In genomic region chr20:577167-577791, GRCh38 we compare ENCODE assay signal across 8 cellular contexts. TPM values are rescaled to one million over a fixed set of nuclear protein-coding genes. Genes with fewer than 3 reads are reported as not detected.
DNase-seq lines count a peak whose midpoint lies in the region; ATAC-seq and TF ChIP-seq lines count a peak whose summit lies in the region.

No MANE protein-coding gene starts in this region.

- H3K27ac Mint-ChIP-seq in WTC11 = no peak overlapping the region; the same call in 1 of the 2 replicates
- H3K27ac Mint-ChIP-seq in neural crest cell (ENCODE audit: unreplicated experiment) = no peak overlapping the region

- intact Hi-C loops in esophagus squamous epithelium (cut with DNase I) = no loop called here

- 49 to 67% methylated on average over 11 to 12 of the region's 12 CpGs for WGBS in esophagus squamous epithelium, 2 donors

- no peaks in the 10 kb centered on the region for H3K9me3 Mint-ChIP-seq in WTC11
- H3K9me3 Mint-ChIP-seq in neural crest cell = no peaks in the 10 kb centered on the region

- DNase-seq in GM13977 (ENCODE audit: low spot score) (no peak), NCI-H2171 (lab: John Stamatoyannopoulos, UW) (peak; percentile 78), WTC11 (ENCODE audit: low spot score) (no peak), neural crest cell (ENCODE audit: low read depth, low spot score) (no peak), esophagus squamous epithelium (lab: John Stamatoyannopoulos, UW) (no peak)
- DNase-seq in stimulated activated naive CD4-positive, alpha-beta T cell treated with Interleukin-2 at 50 U/mL for 16 hours (lab: John Stamatoyannopoulos, UW) = no peak
- DNase-seq in stimulated activated naive CD8-positive, alpha-beta T cell treated with anti-CD3 and anti-CD28 coated beads, Interleukin-15, Interleukin-2, amounts not matched to agents 100 U/mL and 50 U/mL, for 24 hours = no peak

- POLR2A ChIA-PET in WTC11 (lab: Charles Lee) = interaction anchor here (1.1 kb wide), 1 partner anchor 32 kb away, joined by 3 read pairs; no protein-coding TSS in a partner anchor

- CTCF ChIA-PET in WTC11 (lab: Charles Lee) = interaction anchor here (0.6 to 5.4 kb wide), 36 partner anchors 8 to 162 kb away, joined by 3 to 26 read pairs (median 4); partner anchors contain the start of genes CSNK2A1 and TCF15

- H3K27me3 ChIP-seq in esophagus squamous epithelium = peaks cover 0 to 66% (median 0%) of the 10 kb centered on the region in 4 donors

- no peaks in the 10 kb centered on the region for H3K9me3 ChIP-seq in esophagus squamous epithelium

- peak; percentile 43 for ATAC-seq in WTC11
- ATAC-seq in stimulated activated naive CD8-positive, alpha-beta T cell treated with anti-CD3 and anti-CD28 coated beads, Interleukin-15, Interleukin-2, amounts not matched to agents 100 U/mL and 50 U/mL, for 24 hours = no peak
- no peak for ATAC-seq in HG02623 (IDR thresholded peaks at IDR 0.05; ENCODE audit: unreplicated experiment)

- peaks cover 41% of the 10 kb centered on the region for H3K4me1 Mint-ChIP-seq in WTC11
- H3K4me1 Mint-ChIP-seq in neural crest cell = peaks cover 4% of the 10 kb centered on the region

- in situ Hi-C loops in GM13977 (cut with MboI; ENCODE audit: low pct_unique_long_range_greater_than_20kb, low sequenced_read_pairs, unreplicated experiment) = no loop called here

- H3K4me1 ChIP-seq in esophagus squamous epithelium = peaks cover 0 to 13% (median 0%) of the 10 kb centered on the region in 3 donors

- H3K4me3 Mint-ChIP-seq in WTC11 (no peak overlapping the region), neural crest cell (no peak overlapping the region)

- H3K36me3 Mint-ChIP-seq in WTC11 = no peaks in the 10 kb centered on the region
- no peaks in the 10 kb centered on the region for H3K36me3 Mint-ChIP-seq in neural crest cell (ENCODE audit: low read depth)

- H3K4me3 ChIP-seq in esophagus squamous epithelium = no peak overlapping the region

- peaks cover 6% of the 10 kb centered on the region; the same call in 1 of the 2 replicates for H3K27me3 Mint-ChIP-seq in WTC11 (ENCODE audit: low read depth)
- H3K27me3 Mint-ChIP-seq in neural crest cell (ENCODE audit: low read depth) = peaks cover 42% of the 10 kb centered on the region

- TF ChIP-seq CTCF in GM13977 (IDR thresholded peaks at IDR 0.05; ENCODE audit: extremely low read depth, insufficient read depth, missing control alignments) (peak; percentile 11), WTC11 (IDR thresholded peaks at IDR 0.05) (peak; percentile 26; the same call in 1 of the 2 replicates), neural crest cell (conservative IDR thresholded peaks at IDR 0.05) (peak; percentile 49), esophagus squamous epithelium (IDR thresholded peaks at IDR 0.05) (no peak)

- TF ChIP-seq POLR2A in esophagus squamous epithelium (IDR thresholded peaks at IDR 0.05) = no peak

- no peaks in the 10 kb centered on the region for H3K36me3 ChIP-seq in esophagus squamous epithelium

- no peak overlapping the region for H3K27ac ChIP-seq in esophagus squamous epithelium

TF ChIP-seq in WTC11, 78 proteins besides CTCF, POLR2A, EP300 and RAD21:
- TF ChIP-seq EMX1 (CRISPR knock-in tag; IDR thresholded peaks at IDR 0.05) (no peak), IRF1 (CRISPR knock-in tag; IDR thresholded peaks at IDR 0.05) (no peak), ZNF317 (CRISPR knock-in tag; IDR thresholded peaks at IDR 0.05; ENCODE audit: borderline replicate concordance, low read depth) (no peak), ZNF219 (CRISPR knock-in tag; IDR thresholded peaks at IDR 0.05; ENCODE audit: borderline replicate concordance) (no peak), FOXP1 (CRISPR knock-in tag; IDR thresholded peaks at IDR 0.05; ENCODE audit: borderline replicate concordance) (no peak), IRF2 (CRISPR knock-in tag; IDR thresholded peaks at IDR 0.05; ENCODE audit: borderline replicate concordance, low read depth) (no peak), NFYB (CRISPR knock-in tag; conservative IDR thresholded peaks at IDR 0.05; ENCODE audit: low read depth) (no peak), GRHL2 (CRISPR knock-in tag; IDR thresholded peaks at IDR 0.05; ENCODE audit: insufficient replicate concordance, severe bottlenecking) (no peak), MXD4 (CRISPR knock-in tag; IDR thresholded peaks at IDR 0.05; ENCODE audit: borderline replicate concordance) (no peak), ZNF232 (CRISPR knock-in tag; IDR thresholded peaks at IDR 0.05) (no peak), SMAD3 (CRISPR knock-in tag; IDR thresholded peaks at IDR 0.05; ENCODE audit: borderline replicate concordance) (no peak), SP1 (CRISPR knock-in tag; conservative IDR thresholded peaks at IDR 0.05) (no peak), NFATC4 (CRISPR knock-in tag; IDR thresholded peaks at IDR 0.05) (no peak), GTF2I (CRISPR knock-in tag; conservative IDR thresholded peaks at IDR 0.05) (no peak), CREM (CRISPR knock-in tag; IDR thresholded peaks at IDR 0.05) (no peak), TP53 (CRISPR knock-in tag; IDR thresholded peaks at IDR 0.05) (no peak), RORB (CRISPR knock-in tag; IDR thresholded peaks at IDR 0.05) (no peak), ZBTB21 (CRISPR knock-in tag; IDR thresholded peaks at IDR 0.05; ENCODE audit: borderline replicate concordance) (no peak)
- TF ChIP-seq, protein P1, sequence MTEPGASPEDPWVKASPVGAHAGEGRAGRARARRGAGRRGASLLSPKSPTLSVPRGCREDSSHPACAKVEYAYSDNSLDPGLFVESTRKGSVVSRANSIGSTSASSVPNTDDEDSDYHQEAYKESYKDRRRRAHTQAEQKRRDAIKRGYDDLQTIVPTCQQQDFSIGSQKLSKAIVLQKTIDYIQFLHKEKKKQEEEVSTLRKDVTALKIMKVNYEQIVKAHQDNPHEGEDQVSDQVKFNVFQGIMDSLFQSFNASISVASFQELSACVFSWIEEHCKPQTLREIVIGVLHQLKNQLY (CRISPR knock-in tag; IDR thresholded peaks at IDR 0.05) = no peak

RNA-seq across cellular contexts. Expression of gene TCF15, which starts 32.8 kb away (rescaled TPM):
- total RNA-seq in WTC11 (2021) = 3.8 to 5.8 TPM (median 4.6 TPM) in 3 replicates
- total RNA-seq in neural crest cell = 0.32 and 0.61 TPM in 2 replicates
- total RNA-seq in esophagus squamous epithelium = not detected

RNA-seq across cellular contexts. Expression of gene CSNK2A1, which starts 33.7 kb away (rescaled TPM):
- total RNA-seq in WTC11 (2021) = 235 to 244 TPM (median 236 TPM) in 3 replicates
- total RNA-seq in neural crest cell = 207 and 227 TPM in 2 replicates
- 10 to 100 TPM; 67.5 to 86.3 (median 78.9) TPM for total RNA-seq in esophagus squamous epithelium

Comparison
In these comparisons a context has a peak if more than half of its experiments do, and no peak if none do; other contexts are left out.
1. CTCF ChIP-seq: peak in GM13977 (single experiment), WTC11 (single experiment) and neural crest cell (single experiment); none in esophagus squamous epithelium (0 of 6).